ENCODE assay signal across 27 cellular contexts in genomic region chr7:82211333-82211732, GRCh38.
"Had no signal": no experiment of that assay in that cellular context is flagged by ENCODE, and none has a peak within 500 bp of the region (broad histone marks: within the 10 kb centered on the region; RNA-seq: fewer than 3 reads in every experiment).

No MANE protein-coding gene starts in this region.

- H3K9me3 ChIP-seq: adrenal gland, Peyer's patch had no signal

- H3K36me3 ChIP-seq: adrenal gland, Peyer's patch, WERI-Rb-1 had no signal

- ATAC-seq: activated CD8-positive, alpha-beta T cell treated with anti-CD3 and anti-CD28 coated beads, Interleukin-2, amount 10 ng/mL, durations not matched to agents 7 days and 5 days; PC-3 had no signal

- DNase-seq: activated CD4-positive, alpha-beta T cell treated with anti-CD3 and anti-CD28 coated beads, Interleukin-2, amount 10 ng/mL, durations not matched to agents 24 days and 14 days; activated CD4-positive, alpha-beta T cell treated with anti-CD3 and anti-CD28 coated beads, Interleukin-2, amount 50 U/mL, for 4 hours; activated CD8-positive, alpha-beta T cell treated with anti-CD3 and anti-CD28 coated beads, Interleukin-2, amount 10 ng/mL, durations not matched to agents 7 days and 5 days; activated gamma-delta T cell; activated naive CD4-positive, alpha-beta T cell treated with Interleukin-2 at 50 U/mL for 16 hours; activated naive CD8-positive, alpha-beta T cell treated with anti-CD3 and anti-CD28 coated beads, Interleukin-2, amount 10 ng/mL, durations not matched to agents 7 days and 5 days; activated T-cell treated with anti-CD3 and anti-CD28 coated beads, Interleukin-2, amount 50 U/mL, for 24 hours; adrenal gland; anterior cingulate cortex; caudate nucleus; cerebellar nuclear complex; NCI-H1092 treated with DMSO at 0.1 percent for 48 hours; NCI-H1417; NCI-H146; NCI-H187; NCI-H2029 treated with DMSO at 0.1 percent for 48 hours; NCI-H2171 treated with DMSO at 0.1 percent for 48 hours; NCI-H446 treated with DMSO at 0.1 percent for 48 hours; NCI-H524; NK-92 treated with Interleukin-12 subunit alpha and Interleukin-12 subunit beta, amount 100 ng/mL, for 24 hours; PC-3; Peyer's patch; RPMI8226; SHP77 treated with DMSO at 0.1 percent for 48 hours; T1000; WERI-Rb-1 had no signal

- H3K27ac ChIP-seq: adrenal gland, KMS-11, Peyer's patch, WERI-Rb-1 had no signal

- H3K27me3 ChIP-seq: adrenal gland, Peyer's patch had no signal

- H3K4me2 ChIP-seq: KMS-11 had no signal

- H3K4me3 ChIP-seq: adrenal gland, Peyer's patch had no signal

- H3K9ac ChIP-seq: KMS-11 had no signal

- H3K4me1 ChIP-seq: Peyer's patch had no signal
